In genomic region chr10:99207340-99207739, GRCh38 we compare ENCODE assay signal across 2 cellular contexts.
A peak's percentile ranks its signal among the peaks of the same experiment; 100 is the strongest.
TF ChIP-seq lines count a peak whose summit lies in the region.

No MANE protein-coding gene starts in this region.

TF ChIP-seq in HepG2, 621 proteins besides CTCF, POLR2A, EP300 and RAD21:
- TF ChIP-seq MAFF (IDR thresholded peaks at IDR 0.05; ENCODE audit: low read depth, low read length) (peak; percentile 32; the same call in 1 of the 2 replicates), MAFK (conservative IDR thresholded peaks at IDR 0.05 in 1 of 2, IDR thresholded peaks at IDR 0.05 in 1 of 2; ENCODE audit: low read length in 2 of 2) (peak in 1 of 2 experiments; percentile 62; a peak in 2 of 4 replicates), ZSCAN29 (CRISPR knock-in tag; conservative IDR thresholded peaks at IDR 0.05) (no peak)

TF ChIP-seq in K562, 482 proteins besides CTCF, POLR2A, EP300 and RAD21 (continued from another document):
- no peak for TF ChIP-seq HDAC1 (IDR thresholded peaks at IDR 0.05)
- TF ChIP-seq ZNF316 (IDR thresholded peaks at IDR 0.05), result peak; percentile 78
- TF ChIP-seq C11orf30 (IDR thresholded peaks at IDR 0.05; ENCODE audit: low read depth), result peak; percentile 37; the same call in 1 of the 2 replicates
